Comparison of ENCODE assay signal across 17 cellular contexts in the genomic region with DNA sequence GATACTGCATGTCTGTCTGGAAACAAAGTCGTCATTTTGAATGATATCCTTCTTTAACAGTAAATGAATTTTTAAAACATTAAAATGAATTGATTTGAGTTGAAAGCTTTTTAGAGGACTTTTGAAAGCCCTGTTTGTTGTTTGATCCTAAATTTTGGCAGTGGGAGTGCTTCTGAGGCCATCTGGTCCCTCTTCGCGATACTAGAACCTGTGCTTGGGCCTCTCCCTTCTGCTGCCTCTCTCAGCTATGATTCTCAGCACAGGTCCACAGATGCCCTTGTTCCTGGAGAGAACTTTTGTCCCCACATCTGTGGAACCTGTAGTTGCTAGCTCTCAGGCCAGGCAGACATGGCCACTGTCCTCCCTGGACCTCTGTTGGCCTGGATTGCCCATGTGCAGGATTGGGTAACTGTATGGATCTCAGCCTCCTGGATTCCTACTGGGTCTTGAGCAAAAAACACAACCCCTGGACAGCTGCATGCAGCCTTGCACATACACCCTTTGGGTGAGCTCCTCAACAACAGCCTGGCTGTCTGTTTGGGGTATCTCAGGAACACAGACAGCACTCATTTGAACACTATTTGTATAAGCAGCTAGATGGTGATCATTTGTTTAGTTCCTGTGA.
"Had no signal": no experiment of that assay in that cellular context is flagged by ENCODE, and none has a peak within 500 bp of the region (broad histone marks: within the 10 kb centered on the region; RNA-seq: fewer than 3 reads in every experiment).

No MANE protein-coding gene starts in this region.

- H3K4me1 ChIP-seq: gastrocnemius medialis had no signal

- H3K27ac ChIP-seq: gastrocnemius medialis, suprapubic skin had no signal

- FAIRE-seq: keratinocyte had no signal

- ATAC-seq: gastrocnemius medialis, left lobe of liver, natural killer cell had no signal

- H3K36me3 Mint-ChIP-seq: activated naive CD8-positive, alpha-beta T cell treated with anti-CD3 and anti-CD28 coated beads, Interleukin-2, amount 10 ng/mL, durations not matched to agents 7 days and 5 days; memory B cell; natural killer cell; type B pancreatic cell had no signal

- DNase-seq: activated CD4-positive, alpha-beta T cell treated with anti-CD3 and anti-CD28 coated beads, Interleukin-2, amount 50 U/mL, for 4 hours; activated naive CD4-positive, alpha-beta T cell; activated naive CD8-positive, alpha-beta T cell treated with anti-CD3 and anti-CD28 coated beads, Interleukin-2, amount 10 ng/mL, durations not matched to agents 7 days and 5 days; activated T-cell treated with anti-CD3 and anti-CD28 coated beads for 4 hours; anterior cingulate cortex; gastrocnemius medialis; natural killer cell; stimulated activated CD4-positive, alpha-beta T cell treated with anti-CD3 and anti-CD28 coated beads, Interleukin-4, amount 100 ng/mL, for 4 hours; stimulated activated CD8-positive, alpha-beta memory T cell treated with anti-CD3 and anti-CD28 coated beads, Interleukin-4, amount 100 ng/mL, for 48 hours had no signal

- H3K36me3 ChIP-seq: gastrocnemius medialis, suprapubic skin had no signal

- H3K9me3 ChIP-seq: suprapubic skin had no signal

- H3K4me3 ChIP-seq: gastrocnemius medialis, suprapubic skin had no signal

- H3K9me3 Mint-ChIP-seq: activated naive CD8-positive, alpha-beta T cell treated with anti-CD3 and anti-CD28 coated beads, Interleukin-2, amount 10 ng/mL, durations not matched to agents 7 days and 5 days; memory B cell; natural killer cell; stimulated activated naive CD8-positive, alpha-beta T cell treated with anti-CD3 and anti-CD28 coated beads, Interleukin-15, Interleukin-2, amounts not matched to agents 100 ng/mL and 50 ng/mL, for 24 hours; T-helper 2 cell treated with Interferon-gamma antibody and Interleukin-4, amounts not matched to agents 5 μg/mL and 100 μg/mL, for 36 hours; type B pancreatic cell had no signal

- H3K27me3 ChIP-seq: gastrocnemius medialis, suprapubic skin had no signal

- H3K27me3 Mint-ChIP-seq: memory B cell, type B pancreatic cell had no signal

- H3K27ac Mint-ChIP-seq: activated naive CD8-positive, alpha-beta T cell treated with anti-CD3 and anti-CD28 coated beads, Interleukin-2, amount 10 ng/mL, durations not matched to agents 7 days and 5 days; endodermal cell; natural killer cell; stimulated activated naive CD8-positive, alpha-beta T cell treated with anti-CD3 and anti-CD28 coated beads, Interleukin-15, Interleukin-2, amounts not matched to agents 100 ng/mL and 50 ng/mL, for 24 hours; T-helper 2 cell treated with Interferon-gamma antibody and Interleukin-4, amounts not matched to agents 5 μg/mL and 100 μg/mL, for 36 hours; type B pancreatic cell had no signal

- H3K4me3 Mint-ChIP-seq: activated naive CD8-positive, alpha-beta T cell treated with anti-CD3 and anti-CD28 coated beads, Interleukin-2, amount 10 ng/mL, durations not matched to agents 7 days and 5 days; endodermal cell; natural killer cell; stimulated activated naive CD8-positive, alpha-beta T cell treated with anti-CD3 and anti-CD28 coated beads, Interleukin-15, Interleukin-2, amounts not matched to agents 100 ng/mL and 50 ng/mL, for 24 hours; T-helper 2 cell treated with Interferon-gamma antibody and Interleukin-4, amounts not matched to agents 5 μg/mL and 100 μg/mL, for 36 hours; type B pancreatic cell had no signal
